ENCODE assay signal across 26 cellular contexts in genomic region chr5:116289276-116289675, GRCh38.
DNase-seq lines count a peak whose midpoint lies in the region; ATAC-seq, FAIRE-seq and TF ChIP-seq lines count a peak whose summit lies in the region.
"Had no signal": no experiment of that assay in that cellular context is flagged by ENCODE, and none has a peak within 500 bp of the region (broad histone marks: within the 10 kb centered on the region; RNA-seq: fewer than 3 reads in every experiment).

No MANE protein-coding gene starts in this region.

- H3K36me3 Mint-ChIP-seq in CD14-positive monocyte: peaks cover 19 to 27% of the 10 kb centered on the region in 2 donors
- H3K36me3 Mint-ChIP-seq in activated naive CD4-positive, alpha-beta T cell treated with anti-CD3 and anti-CD28 coated beads for 36 hours (ENCODE audit: low read depth): peaks cover 60% of the 10 kb centered on the region
- H3K36me3 Mint-ChIP-seq in osteocyte (ENCODE audit: unreplicated experiment): peaks cover 6% of the 10 kb centered on the region

- FAIRE-seq in keratinocyte (lab: Jason Lieb, UNC): peak; percentile 5
- FAIRE-seq: GM12892, islet of Langerhans, urothelium cell line had no signal

- H3K27ac ChIP-seq in KMS-11 (no peak overlapping the region), keratinocyte (ENCODE audit: control insufficient read depth, insufficient read depth, low read length) (no peak overlapping the region)
- H3K27ac ChIP-seq: cardiac muscle cell, esophagus squamous epithelium, WERI-Rb-1 had no signal

- intact Hi-C loops in CD14-positive monocyte (cut with micrococcal nuclease): no loop called here
- intact Hi-C loops in activated naive CD4-positive, alpha-beta T cell treated with anti-CD3 and anti-CD28 coated beads for 36 hours (cut with micrococcal nuclease): no loop called here

- H3K27ac Mint-ChIP-seq in CD14-positive monocyte (no peak overlapping the region), osteocyte (ENCODE audit: unreplicated experiment) (no peak overlapping the region)
- no peak overlapping the region for H3K27ac Mint-ChIP-seq in stimulated activated naive CD8-positive, alpha-beta T cell treated with anti-CD3 and anti-CD28 coated beads, Interleukin-15, amount 100 ng/mL, for 72 hours
- no peak overlapping the region for H3K27ac Mint-ChIP-seq in activated naive CD4-positive, alpha-beta T cell treated with anti-CD3 and anti-CD28 coated beads for 36 hours
- H3K27ac Mint-ChIP-seq: memory B cell; natural killer cell; progenitor cell of endocrine pancreas; T-helper 1 cell treated with Interleukin-12 subunit alpha and Interleukin-12 subunit beta and Interleukin-4 antibody, amounts not matched to agents 30 μg/mL and 1 μg/mL, for 36 hours had no signal

- H3K4me3 ChIP-seq in KMS-11 (IDR thresholded peaks at IDR 0.05; ENCODE audit: insufficient read depth, low read depth, low read length) (no peak overlapping the region), cardiac fibroblast (replicated peaks in 1 of 2; ENCODE audit: low read depth in 2 of 2, low read length in 2 of 2) (no peak overlapping the region), keratinocyte (ENCODE audit: control insufficient read depth in 2 of 3, extremely low read depth in 1 of 3, insufficient read depth in 2 of 3, low read depth in 1 of 3, low read length in 3 of 3) (no peak overlapping the region)
- H3K4me3 ChIP-seq: cardiac muscle cell, esophagus squamous epithelium had no signal

- H3K36me3 ChIP-seq in KMS-11 (ENCODE audit: insufficient read depth): no peaks in the 10 kb centered on the region
- H3K36me3 ChIP-seq in keratinocyte (ENCODE audit: control insufficient read depth in 2 of 2, extremely low read depth in 1 of 2, insufficient read depth in 2 of 2, low read length in 2 of 2): no peaks in the 10 kb centered on the region
- H3K36me3 ChIP-seq: cardiac muscle cell, WERI-Rb-1 had no signal

- H3K4me3 Mint-ChIP-seq in CD14-positive monocyte (no peak overlapping the region), osteocyte (ENCODE audit: unreplicated experiment) (no peak overlapping the region)
- H3K4me3 Mint-ChIP-seq in stimulated activated naive CD8-positive, alpha-beta T cell treated with anti-CD3 and anti-CD28 coated beads, Interleukin-15, amount 100 ng/mL, for 72 hours: no peak overlapping the region
- H3K4me3 Mint-ChIP-seq in activated naive CD4-positive, alpha-beta T cell treated with anti-CD3 and anti-CD28 coated beads for 36 hours: no peak overlapping the region
- H3K4me3 Mint-ChIP-seq: memory B cell; natural killer cell; T-helper 1 cell treated with Interleukin-12 subunit alpha and Interleukin-12 subunit beta and Interleukin-4 antibody, amounts not matched to agents 30 μg/mL and 1 μg/mL, for 36 hours had no signal

- CTCF ChIA-PET in activated naive CD4-positive, alpha-beta T cell treated with anti-CD3 and anti-CD28 coated beads for 36 hours (lab: Charles Lee): no interaction called here

- H3K9me1 ChIP-seq in keratinocyte (ENCODE audit: control insufficient read depth, extremely low read depth, insufficient read depth, low read length): no peaks in the 10 kb centered on the region

- H4K20me1 ChIP-seq in KMS-11 (ENCODE audit: insufficient read depth): no peaks in the 10 kb centered on the region
- peaks cover 3% of the 10 kb centered on the region for H4K20me1 ChIP-seq in keratinocyte (ENCODE audit: control insufficient read depth, extremely low read depth, insufficient read depth, low read length)

- H3K9me3 ChIP-seq in keratinocyte (ENCODE audit: control insufficient read depth, low read depth, low read length): no peaks in the 10 kb centered on the region
- H3K9me3 ChIP-seq: Caco-2 had no signal

- peak; percentile 31 for TF ChIP-seq CTCF in KMS-11 (conservative IDR thresholded peaks at IDR 0.05; ENCODE audit: low read depth, low read length)
- TF ChIP-seq CTCF in cardiac fibroblast (IDR thresholded peaks at IDR 0.05; ENCODE audit: low read depth, low read length): peak; percentile 21
- TF ChIP-seq CTCF in keratinocyte (optimal IDR thresholded peaks at IDR 0.05 in 1 of 3, IDR thresholded peaks at IDR 0.05 in 1 of 3, conservative IDR thresholded peaks at IDR 0.05 in 1 of 3; ENCODE audit: extremely low read depth in 1 of 3, insufficient read depth in 2 of 3, low read length in 3 of 3): peak in 2 of 3 experiments; percentile 11 to 16
- TF ChIP-seq CTCF in CD14-positive monocyte (IDR thresholded peaks at IDR 0.05): no peak
- TF ChIP-seq CTCF in osteocyte (IDR thresholded peaks at IDR 0.05): no peak

- no peaks in the 10 kb centered on the region for H3K79me2 ChIP-seq in KMS-11 (ENCODE audit: insufficient read depth, low read depth)
- no peaks in the 10 kb centered on the region for H3K79me2 ChIP-seq in keratinocyte (ENCODE audit: control insufficient read depth, insufficient read depth, low read length)

- dilution Hi-C loops in keratinocyte (cut with MboI; ENCODE audit: extremely low pct_ligation_motif_present, low sequenced_read_pairs): no loop called here

- H3K4me1 Mint-ChIP-seq in CD14-positive monocyte (peaks cover 4% of the 10 kb centered on the region), osteocyte (ENCODE audit: unreplicated experiment) (peaks cover 25% of the 10 kb centered on the region)
- no peaks in the 10 kb centered on the region for H3K4me1 Mint-ChIP-seq in stimulated activated naive CD8-positive, alpha-beta T cell treated with anti-CD3 and anti-CD28 coated beads, Interleukin-15, amount 100 ng/mL, for 72 hours
- no peaks in the 10 kb centered on the region for H3K4me1 Mint-ChIP-seq in activated naive CD4-positive, alpha-beta T cell treated with anti-CD3 and anti-CD28 coated beads for 36 hours (ENCODE audit: low read depth)

- H3K27me3 Mint-ChIP-seq in CD14-positive monocyte (ENCODE audit: low read depth in 3 of 3) (no peaks in the 10 kb centered on the region), osteocyte (ENCODE audit: unreplicated experiment) (no peaks in the 10 kb centered on the region)
- H3K27me3 Mint-ChIP-seq in stimulated activated naive CD8-positive, alpha-beta T cell treated with anti-CD3 and anti-CD28 coated beads, Interleukin-15, amount 100 ng/mL, for 72 hours: no peaks in the 10 kb centered on the region
- no peaks in the 10 kb centered on the region for H3K27me3 Mint-ChIP-seq in activated naive CD4-positive, alpha-beta T cell treated with anti-CD3 and anti-CD28 coated beads for 36 hours (ENCODE audit: low read depth)
- H3K27me3 Mint-ChIP-seq: memory B cell, progenitor cell of endocrine pancreas had no signal

- peaks cover 11% of the 10 kb centered on the region for H3K4me1 ChIP-seq in KMS-11 (ENCODE audit: low read depth, poor library complexity, severe bottlenecking)
- no peaks in the 10 kb centered on the region for H3K4me1 ChIP-seq in keratinocyte (ENCODE audit: control insufficient read depth, extremely low read depth, insufficient read depth, low read length)
- H3K4me1 ChIP-seq: Caco-2, esophagus squamous epithelium had no signal

- H3K9me3 Mint-ChIP-seq in CD14-positive monocyte: peaks cover 7 to 16% (median 9%) of the 10 kb centered on the region in 7 donors
- peaks cover 17 to 44% of the 10 kb centered on the region in 2 donors for H3K9me3 Mint-ChIP-seq in stimulated activated naive CD8-positive, alpha-beta T cell treated with anti-CD3 and anti-CD28 coated beads, Interleukin-15, amount 100 ng/mL, for 72 hours
- H3K9me3 Mint-ChIP-seq in activated naive CD4-positive, alpha-beta T cell treated with anti-CD3 and anti-CD28 coated beads for 36 hours: peaks cover 25% of the 10 kb centered on the region
- peaks cover 25% of the 10 kb centered on the region for H3K9me3 Mint-ChIP-seq in osteocyte (ENCODE audit: unreplicated experiment)

- peak; percentile 48 for DNase-seq in ELF-1 (ENCODE audit: low read depth, low spot score)
- no peak for DNase-seq in cardiac fibroblast (ENCODE audit: low read depth in 2 of 2)
- no peak for DNase-seq in keratinocyte (ENCODE audit: low read depth, low spot score)
- DNase-seq in CD14-positive monocyte (ENCODE audit: low spot score): no peak
- no peak for DNase-seq in stimulated activated naive CD8-positive, alpha-beta T cell treated with anti-CD3 and anti-CD28 coated beads, Interleukin-15, amount 100 ng/mL, for 72 hours
- no peak for DNase-seq in activated naive CD4-positive, alpha-beta T cell treated with anti-CD3 and anti-CD28 coated beads for 36 hours
- DNase-seq in osteocyte (ENCODE audit: extremely low spot score, unreplicated experiment): no peak
- DNase-seq: Caco-2; esophagus squamous epithelium; GDM1; head of caudate nucleus; IMR-90; natural killer cell; NCI-H1694 treated with DMSO at 0.1 percent for 48 hours; NCI-H226; SHP77 treated with DMSO at 0.1 percent for 48 hours; stimulated activated CD4-positive, alpha-beta T cell treated with anti-CD3 and anti-CD28 coated beads, Interleukin-2, amount 100 ng/mL, for 48 hours; WERI-Rb-1 had no signal

- H3K9ac ChIP-seq in KMS-11: no peak overlapping the region
- H3K9ac ChIP-seq in keratinocyte (ENCODE audit: control insufficient read depth, extremely low read depth, insufficient read depth, low read length): no peak overlapping the region

- H3K27me3 ChIP-seq in KMS-11 (ENCODE audit: insufficient read depth, low read depth): no peaks in the 10 kb centered on the region
- H3K27me3 ChIP-seq in keratinocyte (ENCODE audit: control insufficient read depth, extremely low read depth, insufficient read depth, low read length): no peaks in the 10 kb centered on the region
- H3K27me3 ChIP-seq: cardiac muscle cell, esophagus squamous epithelium had no signal

- H2AFZ ChIP-seq in KMS-11 (ENCODE audit: low read depth): no peak overlapping the region
- H2AFZ ChIP-seq in keratinocyte (ENCODE audit: control insufficient read depth, low read length): no peak overlapping the region

- H3K4me2 ChIP-seq in KMS-11 (no peak overlapping the region), keratinocyte (ENCODE audit: control insufficient read depth, extremely low read depth, insufficient read depth, low read depth, low read length) (no peak overlapping the region)

- no peak for ATAC-seq in stimulated activated naive CD8-positive, alpha-beta T cell treated with anti-CD3 and anti-CD28 coated beads, Interleukin-15, amount 100 ng/mL, for 72 hours
- ATAC-seq: natural killer cell had no signal

Comparison
In these comparisons a context has a peak if more than half of its experiments do, and no peak if none do; other contexts are left out.
1. CTCF ChIP-seq: peak in KMS-11 (single experiment), cardiac fibroblast (single experiment) and keratinocyte (2 of 3); none in CD14-positive monocyte (single experiment) and osteocyte (single experiment).